9 cellular contexts compared by ENCODE assay signal in genomic region chr14:64715628-64716412, GRCh38. TPM values are rescaled to one million over a fixed set of nuclear protein-coding genes. Genes with fewer than 3 reads are reported as not detected.
DNase-seq lines count a peak whose midpoint lies in the region; ATAC-seq, FAIRE-seq and TF ChIP-seq lines count a peak whose summit lies in the region.
"Had no signal": no experiment of that assay in that cellular context is flagged by ENCODE, and none has a peak within 500 bp of the region (broad histone marks: within the 10 kb centered on the region; RNA-seq: fewer than 3 reads in every experiment).

No MANE protein-coding gene starts in this region.

- in situ Hi-C loops in gastrocnemius medialis (cut with MboI; ENCODE audit: low sequenced_read_pairs in 4 of 4) = no loop called here

- no peak for TF ChIP-seq POLR2A in gastrocnemius medialis (IDR thresholded peaks at IDR 0.05)

- H3K36me3 Mint-ChIP-seq in chondrocyte (ENCODE audit: low read depth) = peaks cover 12% of the 10 kb centered on the region

- H3K9me3 Mint-ChIP-seq in chondrocyte (ENCODE audit: low read depth) = peaks cover 17% of the 10 kb centered on the region

- no peak for FAIRE-seq in kidney (lab: Jason Lieb, UNC)

- H3K27ac Mint-ChIP-seq in chondrocyte (ENCODE audit: unreplicated experiment) = peak overlapping the region; percentile 69

- H3K4me3 ChIP-seq in kidney (ENCODE audit: low read length in 2 of 2) = peak overlapping the region; percentile 45 to 54
- peak overlapping the region; percentile 27 to 37 (median 36) for H3K4me3 ChIP-seq in gastrocnemius medialis

- peak overlapping the region; percentile 49 to 76 for H3K9ac ChIP-seq in kidney (ENCODE audit: low read length in 2 of 2)

- H3K36me3 ChIP-seq in kidney (ENCODE audit: control insufficient read depth in 1 of 2, insufficient read depth in 2 of 2, low read length in 2 of 2) = no peaks in the 10 kb centered on the region
- no peaks in the 10 kb centered on the region for H3K36me3 ChIP-seq in gastrocnemius medialis

- H3K27ac ChIP-seq in kidney (ENCODE audit: low read depth in 2 of 2, low read length in 2 of 2) (peak overlapping the region; percentile 87 to 89), gastrocnemius medialis (peak overlapping the region; percentile 11 to 67 (median 62))

- TF ChIP-seq CTCF in chondrocyte (IDR thresholded peaks at IDR 0.05) = no peak
- no peak for TF ChIP-seq CTCF in kidney (IDR thresholded peaks at IDR 0.05; ENCODE audit: borderline replicate concordance, extremely low read depth, insufficient read depth)
- no peak for TF ChIP-seq CTCF in gastrocnemius medialis (IDR thresholded peaks at IDR 0.05 in 4 of 5, conservative IDR thresholded peaks at IDR 0.05 in 1 of 5)

- intact Hi-C loops in kidney (cut with DNase I) = no loop called here
- intact Hi-C loops in gastrocnemius medialis (cut with DNase I; ENCODE audit: low total_unique reads) = no loop called here

- peak overlapping the region; percentile 55 for H3K4me3 Mint-ChIP-seq in chondrocyte (ENCODE audit: unreplicated experiment)

- H3K4me1 Mint-ChIP-seq in chondrocyte (ENCODE audit: low read depth) = peaks cover 70% of the 10 kb centered on the region

- no peaks in the 10 kb centered on the region for H3K27me3 ChIP-seq in gastrocnemius medialis

- H3K4me1 ChIP-seq in kidney (ENCODE audit: control insufficient read depth in 1 of 2, insufficient read depth in 1 of 2, low read depth in 1 of 2, low read length in 2 of 2) = peaks cover 51 to 54% of the 10 kb centered on the region in 2 donors
- H3K4me1 ChIP-seq in gastrocnemius medialis = peaks cover 7 to 18% of the 10 kb centered on the region in 2 donors

- H3K9me3 ChIP-seq in kidney (ENCODE audit: control insufficient read depth in 1 of 2, low read length in 2 of 2) = peaks cover 0 to 7% of the 10 kb centered on the region in 2 donors
- peaks cover 0 to 2% (median 0%) of the 10 kb centered on the region in 3 donors for H3K9me3 ChIP-seq in gastrocnemius medialis

- no peaks in the 10 kb centered on the region for H3K27me3 Mint-ChIP-seq in chondrocyte (ENCODE audit: low read depth)

- DNase-seq in HT-29 (ENCODE audit: low spot score) (peak; percentile 50), chondrocyte (ENCODE audit: low spot score) (no peak), kidney (peak; percentile 86), gastrocnemius medialis (no peak), NCI-H1092 (lab: John Stamatoyannopoulos, UW) (no peak), RPMI8226 (no peak)
- DNase-seq: NCI-H2107 had no signal

- ATAC-seq in gastrocnemius medialis = no peak
- ATAC-seq in HG02938 (IDR thresholded peaks at IDR 0.05; ENCODE audit: unreplicated experiment) = no peak
- no peak for ATAC-seq in GM19023 (IDR thresholded peaks at IDR 0.05; ENCODE audit: unreplicated experiment)

RNA-seq across cellular contexts. Expression of gene PLEKHG3, which starts 11.6 kb away (rescaled TPM):
- 59.2 and 62.9 TPM in 2 replicates for total RNA-seq in HT-29 (2014; rRNA removed; shearing (Covaris generic))
- total RNA-seq in chondrocyte (46.3 to 133 TPM (median 131 TPM) in 3 replicates), kidney (127 TPM), gastrocnemius medialis (10 to 100 TPM in 3 of 4 donors, 1 to 10 TPM in 1; 8.8 to 18.8 (median 14.5) TPM)
- polyA plus RNA-seq in kidney (ENCODE audit: insufficient read depth, low read depth, low replicate concordance) = 51.9 TPM

Comparison
In these comparisons a context has a peak if more than half of its experiments do, and no peak if none do; other contexts are left out.
1. DNase-seq: peak in HT-29 (single experiment) and kidney (single experiment); none in chondrocyte (single experiment), gastrocnemius medialis (0 of 2), NCI-H1092 (single experiment) and RPMI8226 (single experiment).